In the genomic region with DNA sequence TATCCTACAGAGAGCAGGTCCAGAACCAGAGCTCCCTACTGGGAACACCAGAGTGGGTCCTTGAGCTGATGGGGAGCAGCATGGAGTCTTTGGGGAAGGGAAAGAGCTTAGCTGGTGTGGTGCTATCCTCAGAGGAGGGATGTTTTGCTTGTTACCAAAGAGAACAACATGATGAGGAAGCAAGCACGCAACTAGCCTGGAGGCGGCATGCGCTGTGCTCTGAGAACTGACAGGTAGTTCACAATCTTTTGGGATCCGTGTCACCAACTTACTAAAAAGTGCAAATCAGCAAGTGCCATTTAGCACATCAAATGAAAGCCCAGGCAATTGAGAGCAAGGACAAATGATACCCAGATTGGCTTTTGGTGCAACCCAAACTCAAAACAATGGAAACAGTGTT, we compare ENCODE assay signal across 29 cellular contexts.
"Had no signal": no experiment of that assay in that cellular context is flagged by ENCODE, and none has a peak within 500 bp of the region (broad histone marks: within the 10 kb centered on the region; RNA-seq: fewer than 3 reads in every experiment).

No MANE protein-coding gene starts in this region.

- H3K4me2 ChIP-seq: hepatocyte had no signal

- H3K27ac ChIP-seq: colonic mucosa, coronary artery, dorsolateral prefrontal cortex, epithelial cell of prostate, esophagus muscularis mucosa, esophagus squamous epithelium, foreskin keratinocyte, gastrocnemius medialis, gastroesophageal sphincter, heart left ventricle, heart right ventricle, hepatocyte had no signal

- H3K27ac Mint-ChIP-seq: dendritic cell treated with granulocyte-macrophage colony-stimulating factor and Interleukin-4, amounts not matched to agents 40 ng/mL and 50 ng/mL, for 4 days; effector memory CD8-positive, alpha-beta T cell; endodermal cell had no signal

- FAIRE-seq: colon, endometrium, endothelial cell of umbilical vein, frontal cortex had no signal

- H3K27me3 ChIP-seq: colonic mucosa, dorsolateral prefrontal cortex, foreskin keratinocyte had no signal

- H3K4me3 ChIP-seq: colonic mucosa, coronary artery, esophagus muscularis mucosa, esophagus squamous epithelium, gastrocnemius medialis, gastroesophageal sphincter, heart left ventricle, heart right ventricle, hepatocyte had no signal

- H3K4me1 ChIP-seq: colonic mucosa, esophagus squamous epithelium, foreskin keratinocyte, gastrocnemius medialis, heart left ventricle, heart right ventricle had no signal

- H3K9me3 ChIP-seq: colonic mucosa, esophagus muscularis mucosa, esophagus squamous epithelium, gastrocnemius medialis, gastroesophageal sphincter, heart left ventricle, heart right ventricle had no signal

- H3K4me3 Mint-ChIP-seq: dendritic cell treated with granulocyte-macrophage colony-stimulating factor and Interleukin-4, amounts not matched to agents 40 ng/mL and 50 ng/mL, for 4 days; effector memory CD8-positive, alpha-beta T cell; endodermal cell had no signal

- H3K36me3 ChIP-seq: colonic mucosa, esophagus muscularis mucosa, esophagus squamous epithelium, gastrocnemius medialis, gastroesophageal sphincter, heart left ventricle, heart right ventricle had no signal

- H3K27me3 Mint-ChIP-seq: effector memory CD8-positive, alpha-beta T cell had no signal

- H2AFZ ChIP-seq: hepatocyte had no signal

- H3K9me3 Mint-ChIP-seq: dendritic cell treated with granulocyte-macrophage colony-stimulating factor and Interleukin-4, amounts not matched to agents 40 ng/mL and 50 ng/mL, for 4 days; endodermal cell had no signal

- ATAC-seq: effector memory CD8-positive, alpha-beta T cell; esophagus mucosa; foreskin keratinocyte; gastrocnemius medialis; gastroesophageal sphincter; heart left ventricle; heart right ventricle had no signal

- H3K79me2 ChIP-seq: hepatocyte had no signal

- DNase-seq: colonic mucosa; cortex of kidney; dermis blood vessel endothelial cell; dorsolateral prefrontal cortex; effector CD4-positive, alpha-beta T cell; effector CD8-positive, alpha-beta T cell; effector memory CD4-positive, alpha-beta T cell; effector memory CD8-positive, alpha-beta T cell; endodermal cell; erythroblast; esophagus squamous epithelium; foreskin fibroblast; foreskin keratinocyte; foreskin melanocyte; gastrocnemius medialis; glutamatergic neuron; heart left ventricle; heart right ventricle had no signal
